ENCODE assay signal across 8 cellular contexts in genomic region chr16:1188781-1189189, GRCh38. TPM values are rescaled to one million over a fixed set of nuclear protein-coding genes. Genes with fewer than 3 reads are reported as not detected.
DNase-seq lines count a peak whose midpoint lies in the region; ATAC-seq and TF ChIP-seq lines count a peak whose summit lies in the region.

No MANE protein-coding gene starts in this region.

- POLR2A ChIA-PET in naive thymus-derived CD8-positive, alpha-beta T cell (lab: Charles Lee), result no interaction called here

- H3K36me3 ChIP-seq in WERI-Rb-1, result peaks cover 26% of the 10 kb centered on the region

- H3K4me1 Mint-ChIP-seq in HFFc6 (ENCODE audit: low read depth), result no peaks in the 10 kb centered on the region
- no peaks in the 10 kb centered on the region for H3K4me1 Mint-ChIP-seq in naive thymus-derived CD8-positive, alpha-beta T cell

- no peak for TF ChIP-seq CTCF in HFFc6 (IDR thresholded peaks at IDR 0.05)
- TF ChIP-seq CTCF in WERI-Rb-1 (IDR thresholded peaks at IDR 0.05; ENCODE audit: low read depth, low read length), result no peak

- ATAC-seq in naive thymus-derived CD8-positive, alpha-beta T cell, result peak; percentile 64 to 86
- ATAC-seq in HG02938 (IDR thresholded peaks at IDR 0.05; ENCODE audit: unreplicated experiment) (no peak), HG02970 (IDR thresholded peaks at IDR 0.05; ENCODE audit: low FRiP score, unreplicated experiment) (no peak), GM21529 (IDR thresholded peaks at IDR 0.05; ENCODE audit: unreplicated experiment) (no peak), HG03378 (IDR thresholded peaks at IDR 0.05; ENCODE audit: unreplicated experiment) (no peak)

- no peaks in the 10 kb centered on the region for H3K27me3 ChIP-seq in WERI-Rb-1 (ENCODE audit: insufficient read depth, low read depth, severe bottlenecking)

- H3K27me3 Mint-ChIP-seq in HFFc6 (ENCODE audit: insufficient read depth), result peaks cover 2% of the 10 kb centered on the region
- peaks cover 0 to 8% (median 3%) of the 10 kb centered on the region in 5 donors for H3K27me3 Mint-ChIP-seq in naive thymus-derived CD8-positive, alpha-beta T cell

- 0 out of 2 replicates have a peak overlapping the region, but pooled peaks have one; percentile 18 for H3K27ac ChIP-seq in WERI-Rb-1

- DNase-seq in HFFc6 (peak; percentile 16), WERI-Rb-1 (no peak), dermis blood vessel endothelial cell (peak; percentile 69)
- peak in 9 of 10 donors; percentile 24 to 71 (median 53) for DNase-seq in naive thymus-derived CD8-positive, alpha-beta T cell

- H3K27ac Mint-ChIP-seq in HFFc6, result no peak overlapping the region
- H3K27ac Mint-ChIP-seq in naive thymus-derived CD8-positive, alpha-beta T cell, result no peak overlapping the region

- H3K4me3 Mint-ChIP-seq in HFFc6, result no peak overlapping the region
- no peak overlapping the region for H3K4me3 Mint-ChIP-seq in naive thymus-derived CD8-positive, alpha-beta T cell

- no peaks in the 10 kb centered on the region for H3K36me3 Mint-ChIP-seq in HFFc6 (ENCODE audit: low read depth)
- H3K36me3 Mint-ChIP-seq in naive thymus-derived CD8-positive, alpha-beta T cell, result no peaks in the 10 kb centered on the region

- H3K9me3 Mint-ChIP-seq in HFFc6, result no peaks in the 10 kb centered on the region
- H3K9me3 Mint-ChIP-seq in naive thymus-derived CD8-positive, alpha-beta T cell, result no peaks in the 10 kb centered on the region

- H3K4me3 ChIP-seq in WERI-Rb-1 (ENCODE audit: low read depth, low read length), result no peak overlapping the region

- H3K9me3 ChIP-seq in WERI-Rb-1 (ENCODE audit: severe bottlenecking), result no peaks in the 10 kb centered on the region

RNA-seq across cellular contexts. Expression of gene CACNA1H, which starts 35.9 kb away (rescaled TPM):
- under 1 TPM in 2 of 6 experiments, not detected in 4; 0.03 to 0.05 TPM for total RNA-seq in HFFc6 (2021; fragmentation: NEBNext Ultra II Directional; extraction: Animal tissue kit (Norgen Biotek cat#: 25700))
- total RNA-seq in dermis blood vessel endothelial cell, result 0.05 and 0.17 TPM in 2 replicates
- total RNA-seq in naive thymus-derived CD8-positive, alpha-beta T cell, result 1 to 10 TPM; 2.3 to 2.7 TPM
- polyA plus RNA-seq in naive thymus-derived CD8-positive, alpha-beta T cell, result 1 to 10 TPM in 1 of 3 donors, under 1 TPM in 2; 0.03 to 1.8 (median 0.95) TPM

RNA-seq across cellular contexts. Expression of gene TPSG1, which starts 36.3 kb away (rescaled TPM):
- total RNA-seq in HFFc6 (2021; fragmentation: NEBNext Ultra II Directional; extraction: Animal tissue kit (Norgen Biotek cat#: 25700)), result under 1 TPM in 1 of 6 experiments, not detected in 5; 0.23 TPM
- total RNA-seq in dermis blood vessel endothelial cell, result not detected in 2 replicates
- not detected for total RNA-seq in naive thymus-derived CD8-positive, alpha-beta T cell
- not detected for polyA plus RNA-seq in naive thymus-derived CD8-positive, alpha-beta T cell

RNA-seq across cellular contexts. Expression of gene TPSB2, which starts 41.2 kb away (rescaled TPM):
- not detected for total RNA-seq in HFFc6 (2021; fragmentation: NEBNext Ultra II Directional; extraction: Animal tissue kit (Norgen Biotek cat#: 25700))
- total RNA-seq in dermis blood vessel endothelial cell, result not detected in 2 replicates
- not detected for total RNA-seq in naive thymus-derived CD8-positive, alpha-beta T cell
- not detected for polyA plus RNA-seq in naive thymus-derived CD8-positive, alpha-beta T cell

RNA-seq across cellular contexts. Expression of gene TPSAB1, which starts 51.7 kb away (rescaled TPM):
- not detected for total RNA-seq in HFFc6 (2021; fragmentation: NEBNext Ultra II Directional; extraction: Animal tissue kit (Norgen Biotek cat#: 25700))
- not detected in 2 replicates for total RNA-seq in dermis blood vessel endothelial cell
- not detected for total RNA-seq in naive thymus-derived CD8-positive, alpha-beta T cell
- not detected for polyA plus RNA-seq in naive thymus-derived CD8-positive, alpha-beta T cell

Comparison
In these comparisons a context has a peak if more than half of its experiments do, and no peak if none do; other contexts are left out.
1. ATAC-seq: peak in naive thymus-derived CD8-positive, alpha-beta T cell (2 of 2); none in HG02938 (single experiment), HG02970 (single experiment), GM21529 (single experiment) and HG03378 (single experiment).